18 cellular contexts compared by ENCODE assay signal in genomic region chr13:100336795-100337516, GRCh38.
DNase-seq lines count a peak whose midpoint lies in the region; ATAC-seq, FAIRE-seq and TF ChIP-seq lines count a peak whose summit lies in the region.
"Had no signal": no experiment of that assay in that cellular context is flagged by ENCODE, and none has a peak within 500 bp of the region (broad histone marks: within the 10 kb centered on the region; RNA-seq: fewer than 3 reads in every experiment).

No MANE protein-coding gene starts in this region.

- no peaks in the 10 kb centered on the region for H3K23me2 ChIP-seq in H1 (ENCODE audit: low read depth, low read length)

- no peak overlapping the region for H3K18ac ChIP-seq in H1 (ENCODE audit: extremely low read depth, low read length)

- peak in 1 of 3 experiments; percentile 1; a peak in 2 of 4 replicates for TF ChIP-seq CTCF in H1 (IDR thresholded peaks at IDR 0.05; ENCODE audit: control extremely low read depth in 1 of 3, insufficient read depth in 1 of 3, low read depth in 1 of 3, low read length in 3 of 3)

- H2BK12ac ChIP-seq in H1 (ENCODE audit: low read depth, low read length): no peak overlapping the region

- H3K4me3 ChIP-seq in H1 (ENCODE audit: extremely low read depth in 1 of 4, insufficient read depth in 2 of 4, low read depth in 3 of 4, low read length in 4 of 4): no peak overlapping the region
- H3K4me3 ChIP-seq: BLaER1, GM12878 had no signal

- ATAC-seq in GM19023 (IDR thresholded peaks at IDR 0.05; ENCODE audit: unreplicated experiment): no peak
- ATAC-seq: GM12878 had no signal

- no peak overlapping the region for H3K4ac ChIP-seq in H1 (replicated peaks; ENCODE audit: insufficient read length, low read depth, low read length)

- H4K91ac ChIP-seq in H1 (replicated peaks; ENCODE audit: insufficient read length, low read length): no peak overlapping the region

- H4K20me1 ChIP-seq in H1 (replicated peaks in 1 of 2; ENCODE audit: control insufficient read depth in 1 of 2, insufficient read depth in 2 of 2, low read length in 2 of 2): no peaks in the 10 kb centered on the region
- H4K20me1 ChIP-seq: BLaER1 had no signal

- peaks cover 0 to 2% (median under 1%) of the 10 kb centered on the region in 4 experiments; a peak in 5 of 7 replicates for H3K4me1 ChIP-seq in H1 (replicated peaks in 1 of 4; ENCODE audit: control insufficient read depth in 3 of 4, insufficient read depth in 4 of 4, low read length in 3 of 4)
- H3K4me1 ChIP-seq: Caco-2 had no signal

- TF ChIP-seq EP300 in H1 (IDR thresholded peaks at IDR 0.05; ENCODE audit: borderline replicate concordance in 1 of 2, low read depth in 2 of 2, low read length in 2 of 2): no peak

- intact Hi-C loops in posterior cingulate gyrus (cut with DNase I): no loop called here

- no peak; a peak in 1 of 4 replicates for TF ChIP-seq RAD21 in H1 (IDR thresholded peaks at IDR 0.05 in 1 of 2, conservative IDR thresholded peaks at IDR 0.05 in 1 of 2; ENCODE audit: low read depth in 2 of 2, low read length in 2 of 2)

- H4K5ac ChIP-seq in H1 (ENCODE audit: insufficient read length, low read depth, low read length): no peak overlapping the region

- H3K79me2 ChIP-seq in H1 (ENCODE audit: control insufficient read depth in 1 of 2, insufficient read depth in 2 of 2, low read length in 2 of 2): no peaks in the 10 kb centered on the region

- POLR2A ChIA-PET in H1 (lab: Charles Lee; ENCODE audit: partially characterized antibody): interaction anchor here (0.5 to 1.1 kb wide), 3 partner anchors 9 to 28 kb away, joined by 3 to 4 read pairs (median 4); no protein-coding TSS in a partner anchor

- no peak overlapping the region for H2BK20ac ChIP-seq in H1 (ENCODE audit: low read length)

- CTCF ChIA-PET in H1 (lab: Charles Lee; ENCODE audit: partially characterized antibody): interaction anchor here (0.5 to 1.3 kb wide), 4 partner anchors 9 to 681 kb away, joined by 3 to 4 read pairs (median 4); no protein-coding TSS in a partner anchor

- no peak overlapping the region for H3K27ac ChIP-seq in H1 (ENCODE audit: low read depth, low read length)
- H3K27ac ChIP-seq: BLaER1 had no signal

- no peak overlapping the region for H2AK5ac ChIP-seq in H1 (ENCODE audit: low read depth, low read length)

- peaks cover 0 to 4% (median 2%) of the 10 kb centered on the region in 4 experiments; a peak in 4 of 8 replicates for H3K36me3 ChIP-seq in H1 (ENCODE audit: control insufficient read depth in 2 of 4, insufficient read depth in 4 of 4, low read length in 3 of 4)
- H3K36me3 ChIP-seq: BLaER1 had no signal

- no peak overlapping the region for H4K8ac ChIP-seq in H1 (ENCODE audit: extremely low read depth, insufficient read depth, low read length)

- no peak overlapping the region for H2BK120ac ChIP-seq in H1 (replicated peaks; ENCODE audit: low read depth, low read length)

- 0 out of 4 replicates have a peak, but pooled peaks cover 0 to 2% of the 10 kb centered on the region in 2 experiments for H3K9me3 ChIP-seq in H1 (ENCODE audit: insufficient read depth in 2 of 2, low read depth in 1 of 2, low read length in 1 of 2)

- WGBS in H1 (ENCODE audit: extremely low coverage in 1 of 2, insufficient coverage in 1 of 2, insufficient read length in 1 of 2, insufficient replicate concordance in 2 of 2, low coverage in 1 of 2, low lambda C conversion rate in 2 of 2, missing lambda C conversion rate in 1 of 2), 2 experiments: 84% methylated on average over 9 of the region's 9 CpGs; no CpG with 5 or more reads in 1 of the 2 experiments

- H2BK15ac ChIP-seq in H1 (ENCODE audit: low read length): no peak overlapping the region

- FAIRE-seq in H1 (lab: Jason Lieb, UNC): no peak
- FAIRE-seq: GM12878, GM18507 had no signal

- H3K23ac ChIP-seq in H1 (ENCODE audit: insufficient read length): no peak overlapping the region

- no peak overlapping the region for H3K56ac ChIP-seq in H1 (replicated peaks; ENCODE audit: insufficient read length, low read depth, low read length)

- no peak overlapping the region for H2AFZ ChIP-seq in H1 (ENCODE audit: low read length)

- no peak overlapping the region for H3K9ac ChIP-seq in H1 (replicated peaks in 1 of 4; ENCODE audit: extremely low read depth in 1 of 4, low read depth in 3 of 4, low read length in 3 of 4)
- H3K9ac ChIP-seq: BLaER1 had no signal

- no peak overlapping the region for H3K4me2 ChIP-seq in H1 (ENCODE audit: insufficient read depth in 1 of 2, low read depth in 2 of 2, low read length in 2 of 2)
- H3K4me2 ChIP-seq: BLaER1 had no signal

- no peak overlapping the region for H3K14ac ChIP-seq in H1 (ENCODE audit: insufficient read length)

- no peak overlapping the region for H2BK5ac ChIP-seq in H1 (ENCODE audit: low read depth, low read length)

- H3K79me1 ChIP-seq in H1 (ENCODE audit: low read depth, low read length): no peaks in the 10 kb centered on the region

- TF ChIP-seq POLR2A in H1 (IDR thresholded peaks at IDR 0.05; ENCODE audit: control extremely low read depth in 1 of 2, low read depth in 2 of 2, low read length in 2 of 2): peak in 1 of 2 experiments; percentile 48; a peak in 2 of 3 replicates

- DNase-seq in NCI-H2171 treated with DMSO at 0.1 percent for 48 hours (lab: John Stamatoyannopoulos, UW) (peak; percentile 16), NCI-H2171 (lab: John Stamatoyannopoulos, UW) (no peak), H1 (ENCODE audit: low read depth in 1 of 2, low spot score in 2 of 2) (no peak), iPS-NIHi7 (ENCODE audit: extremely low spot score) (peak; percentile 21), renal cortical epithelial cell (ENCODE audit: low read depth) (peak; percentile 19), posterior cingulate gyrus (no peak), cortex of kidney (lab: John Stamatoyannopoulos, UW) (no peak)
- DNase-seq: 8988T; AML-193; Caco-2; CD8-positive, alpha-beta memory T cell; DMS53; GOT3; HCEC 1CT had no signal

- H3K27me3 ChIP-seq in H1 (replicated peaks in 1 of 4; ENCODE audit: control insufficient read depth in 3 of 4, extremely low read depth in 1 of 4, insufficient read depth in 3 of 4, low read length in 3 of 4): no peaks in the 10 kb centered on the region
- H3K27me3 ChIP-seq: BLaER1 had no signal

TF ChIP-seq in H1, 55 proteins besides CTCF, POLR2A, EP300 and RAD21:
- TF ChIP-seq E2F6 (IDR thresholded peaks at IDR 0.05): peak; percentile 12; the same call in 1 of the 2 replicates
- peak; percentile 38; the same call in 1 of the 2 replicates for TF ChIP-seq MAX (IDR thresholded peaks at IDR 0.05)
- TF ChIP-seq YY1 (IDR thresholded peaks at IDR 0.05; ENCODE audit: low read depth, low read length): no peak

Comparison
In these comparisons a context has a peak if more than half of its experiments do, and no peak if none do; other contexts are left out.
1. DNase-seq: peak in NCI-H2171 treated with DMSO at 0.1 percent for 48 hours (single experiment), iPS-NIHi7 (single experiment) and renal cortical epithelial cell (single experiment); none in NCI-H2171 (single experiment), H1 (0 of 2), posterior cingulate gyrus (0 of 10) and cortex of kidney (single experiment).